Comparison of ENCODE assay signal across 8 cellular contexts in genomic region chr11:64306563-64306875, GRCh38. TPM values are rescaled to one million over a fixed set of nuclear protein-coding genes. Genes with fewer than 3 reads are reported as not detected.
A peak's percentile ranks its signal among the peaks of the same experiment; 100 is the strongest.
DNase-seq lines count a peak whose midpoint lies in the region; ATAC-seq and TF ChIP-seq lines count a peak whose summit lies in the region.

No MANE protein-coding gene starts in this region.

- no peak for TF ChIP-seq CTCF in HL-60 (IDR thresholded peaks at IDR 0.05; ENCODE audit: insufficient read depth, low read length)

- peaks cover 11% of the 10 kb centered on the region; the same call in 1 of the 2 replicates for H3K4me1 ChIP-seq in iPS-20b (ENCODE audit: insufficient read depth, low read length)

- peak overlapping the region; percentile 89 for H3K9ac ChIP-seq in iPS-20b (ENCODE audit: low read depth, low read length)

- H3K27ac Mint-ChIP-seq in activated naive CD8-positive, alpha-beta T cell treated with anti-CD3 and anti-CD28 coated beads for 36 hours, result peak overlapping the region; percentile 96
- H3K27ac Mint-ChIP-seq in stimulated activated naive B cell treated with anti-CD40 and anti-IgM and Interleukin-4, amounts not matched to agents 10 μg/mL and 1 μg/mL and 100 μg/mL, for 72 hours, result peak overlapping the region; percentile 97

- peaks cover 17% of the 10 kb centered on the region for H3K36me3 Mint-ChIP-seq in activated naive CD8-positive, alpha-beta T cell treated with anti-CD3 and anti-CD28 coated beads for 36 hours
- H3K36me3 Mint-ChIP-seq in stimulated activated naive B cell treated with anti-CD40 and anti-IgM and Interleukin-4, amounts not matched to agents 10 μg/mL and 1 μg/mL and 100 μg/mL, for 72 hours, result peaks cover 16 to 18% of the 10 kb centered on the region in 2 donors

- peaks cover 5% of the 10 kb centered on the region; the same call in 1 of the 2 replicates for H3K36me3 ChIP-seq in iPS-20b (ENCODE audit: insufficient read depth, low read depth, low read length)

- H3K9me3 ChIP-seq in iPS-20b (ENCODE audit: insufficient read depth, low read depth, low read length), result no peaks in the 10 kb centered on the region

- DNase-seq in HL-60 (ENCODE audit: low read depth in 1 of 2, low spot score in 1 of 2) (no peak), NCI-H1105 (lab: John Stamatoyannopoulos, UW) (no peak)
- DNase-seq in activated naive CD8-positive, alpha-beta T cell treated with anti-CD3 and anti-CD28 coated beads for 36 hours, result no peak
- DNase-seq in stimulated activated naive B cell treated with anti-CD40 and anti-IgM and Interleukin-4, amounts not matched to agents 10 μg/mL and 1 μg/mL and 100 μg/mL, for 72 hours, result no peak
- DNase-seq in activated CD8-positive, alpha-beta memory T cell treated with anti-CD3 and anti-CD28 coated beads, Interleukin-2, amount 50 U/mL, for 4 hours, result no peak
- DNase-seq in stimulated activated CD4-positive, alpha-beta T cell treated with anti-CD3 and anti-CD28 coated beads, Interleukin-15, amount 100 ng/mL, for 24 hours, result no peak

- no peaks in the 10 kb centered on the region for H3K9me3 Mint-ChIP-seq in activated naive CD8-positive, alpha-beta T cell treated with anti-CD3 and anti-CD28 coated beads for 36 hours
- H3K9me3 Mint-ChIP-seq in stimulated activated naive B cell treated with anti-CD40 and anti-IgM and Interleukin-4, amounts not matched to agents 10 μg/mL and 1 μg/mL and 100 μg/mL, for 72 hours, result no peaks in the 10 kb centered on the region

- peak overlapping the region; percentile 53 for H3K4me3 ChIP-seq in HL-60 (replicated peaks; ENCODE audit: insufficient read depth, low read length)
- H3K4me3 ChIP-seq in iPS-20b (ENCODE audit: low read length), result peak overlapping the region; percentile 92

- H3K4me1 Mint-ChIP-seq in activated naive CD8-positive, alpha-beta T cell treated with anti-CD3 and anti-CD28 coated beads for 36 hours, result peaks cover 27% of the 10 kb centered on the region
- H3K4me1 Mint-ChIP-seq in stimulated activated naive B cell treated with anti-CD40 and anti-IgM and Interleukin-4, amounts not matched to agents 10 μg/mL and 1 μg/mL and 100 μg/mL, for 72 hours, result peaks cover 26 to 32% of the 10 kb centered on the region in 2 donors

- H3K4me3 Mint-ChIP-seq in activated naive CD8-positive, alpha-beta T cell treated with anti-CD3 and anti-CD28 coated beads for 36 hours, result peak overlapping the region; percentile 98
- H3K4me3 Mint-ChIP-seq in stimulated activated naive B cell treated with anti-CD40 and anti-IgM and Interleukin-4, amounts not matched to agents 10 μg/mL and 1 μg/mL and 100 μg/mL, for 72 hours, result peak overlapping the region; percentile 97 to 100

- H3K27me3 Mint-ChIP-seq in activated naive CD8-positive, alpha-beta T cell treated with anti-CD3 and anti-CD28 coated beads for 36 hours, result peaks cover 15% of the 10 kb centered on the region
- H3K27me3 Mint-ChIP-seq in stimulated activated naive B cell treated with anti-CD40 and anti-IgM and Interleukin-4, amounts not matched to agents 10 μg/mL and 1 μg/mL and 100 μg/mL, for 72 hours, result peaks cover 4 to 11% of the 10 kb centered on the region in 2 donors

- ATAC-seq in stimulated activated naive B cell treated with anti-CD40 and anti-IgM and Interleukin-4, amounts not matched to agents 10 μg/mL and 1 μg/mL and 100 μg/mL, for 72 hours (replicated peaks), result no peak
- no peak for ATAC-seq in HG02970 (IDR thresholded peaks at IDR 0.05; ENCODE audit: low FRiP score, unreplicated experiment)

- no peaks in the 10 kb centered on the region for H3K27me3 ChIP-seq in HL-60 (ENCODE audit: insufficient read depth, poor library complexity, severe bottlenecking)
- peaks cover 12% of the 10 kb centered on the region for H3K27me3 ChIP-seq in iPS-20b (ENCODE audit: insufficient read depth, low read length)

- H3K27ac ChIP-seq in HL-60 (replicated peaks) (peak overlapping the region; percentile 94), iPS-20b (ENCODE audit: low read length) (peak overlapping the region; percentile 81)

RNA-seq across cellular contexts. Expression of gene ESRRA, which starts 1.2 kb away (rescaled TPM):
- 10 to 100 TPM; 46.5 to 46.9 TPM for total RNA-seq in activated naive CD8-positive, alpha-beta T cell treated with anti-CD3 and anti-CD28 coated beads for 36 hours

RNA-seq across cellular contexts. Expression of gene CATSPERZ, which starts 6.4 kb away (rescaled TPM):
- not detected for total RNA-seq in activated naive CD8-positive, alpha-beta T cell treated with anti-CD3 and anti-CD28 coated beads for 36 hours

RNA-seq across cellular contexts. Expression of gene TRMT112, which starts 10.8 kb away (rescaled TPM):
- total RNA-seq in activated naive CD8-positive, alpha-beta T cell treated with anti-CD3 and anti-CD28 coated beads for 36 hours, result 100 to 1,000 TPM; 235 to 248 TPM

RNA-seq across cellular contexts. Expression of gene PRDX5, which starts 11.4 kb away (rescaled TPM):
- total RNA-seq in activated naive CD8-positive, alpha-beta T cell treated with anti-CD3 and anti-CD28 coated beads for 36 hours, result 100 to 1,000 TPM; 111 to 116 TPM

RNA-seq across cellular contexts. Expression of gene KCNK4, which starts 15.4 kb away (rescaled TPM):
- total RNA-seq in activated naive CD8-positive, alpha-beta T cell treated with anti-CD3 and anti-CD28 coated beads for 36 hours, result not detected
